9 cellular contexts compared by ENCODE assay signal in genomic region chr18:55861266-55861665, GRCh38.
DNase-seq lines count a peak whose midpoint lies in the region; ATAC-seq, FAIRE-seq and TF ChIP-seq lines count a peak whose summit lies in the region.
"Had no signal": no experiment of that assay in that cellular context is flagged by ENCODE, and none has a peak within 500 bp of the region (broad histone marks: within the 10 kb centered on the region; RNA-seq: fewer than 3 reads in every experiment).

No MANE protein-coding gene starts in this region.

- H3K4me1 ChIP-seq in trophoblast cell (ENCODE audit: control insufficient read depth in 1 of 2, insufficient read depth in 2 of 2, low read length in 2 of 2), result peaks cover 3 to 11% of the 10 kb centered on the region in 2 experiments

- no peaks in the 10 kb centered on the region for H3K79me2 ChIP-seq in trophoblast cell (ENCODE audit: control insufficient read depth, insufficient read depth, low read length, poor library complexity)

- no peak overlapping the region for H3K27ac ChIP-seq in trophoblast cell (ENCODE audit: low read depth, low read length)

- no peaks in the 10 kb centered on the region for H3K27me3 ChIP-seq in trophoblast cell (ENCODE audit: insufficient read depth, low read length)

- H3K4ac ChIP-seq in trophoblast cell (ENCODE audit: low read depth, low read length), result no peak overlapping the region

- peaks cover 4% of the 10 kb centered on the region for H3K9me3 Mint-ChIP-seq in activated CD8-positive, alpha-beta T cell treated with anti-CD3 and anti-CD28 coated beads, Interleukin-2, amount 10 ng/mL, durations not matched to agents 7 days and 5 days (ENCODE audit: insufficient read depth)

- H4K8ac ChIP-seq in trophoblast cell (ENCODE audit: low read depth, low read length), result peak overlapping the region; percentile 6

- no peak overlapping the region for H3K14ac ChIP-seq in trophoblast cell (ENCODE audit: low read length)

- no peak overlapping the region for H3K27ac Mint-ChIP-seq in activated CD8-positive, alpha-beta T cell treated with anti-CD3 and anti-CD28 coated beads, Interleukin-2, amount 10 ng/mL, durations not matched to agents 7 days and 5 days
- H3K27ac Mint-ChIP-seq in T-helper 17 cell, result no peak overlapping the region

- no CpG with 5 or more reads among the region's 6 CpGs for WGBS in trophoblast cell (ENCODE audit: extremely low coverage, insufficient coverage, insufficient read length)

- H3K27me3 Mint-ChIP-seq in activated CD8-positive, alpha-beta T cell treated with anti-CD3 and anti-CD28 coated beads, Interleukin-2, amount 10 ng/mL, durations not matched to agents 7 days and 5 days (ENCODE audit: low read depth), result no peaks in the 10 kb centered on the region
- no peaks in the 10 kb centered on the region for H3K27me3 Mint-ChIP-seq in T-helper 17 cell

- no peak overlapping the region for H2AFZ ChIP-seq in trophoblast cell (ENCODE audit: insufficient read depth, low read length, poor library complexity)

- no peak overlapping the region for H3K4me2 ChIP-seq in trophoblast cell (ENCODE audit: low read length)

- peak overlapping the region; percentile 45 for H2BK5ac ChIP-seq in trophoblast cell (ENCODE audit: low read depth, low read length, poor library complexity)

- peaks cover 8% of the 10 kb centered on the region for H3K79me1 ChIP-seq in trophoblast cell (ENCODE audit: low read length)

- CTCF ChIA-PET in activated CD8-positive, alpha-beta T cell treated with anti-CD3 and anti-CD28 coated beads, Interleukin-2, amount 10 ng/mL, durations not matched to agents 7 days and 5 days (lab: Charles Lee), result no interaction called here

- POLR2A ChIA-PET in activated CD8-positive, alpha-beta T cell treated with anti-CD3 and anti-CD28 coated beads, Interleukin-2, amount 10 ng/mL, durations not matched to agents 7 days and 5 days (lab: Charles Lee), result no interaction called here

- H3K9ac ChIP-seq in trophoblast cell (ENCODE audit: low read length), result no peak overlapping the region

- H4K91ac ChIP-seq in trophoblast cell (ENCODE audit: low read depth, low read length), result peak overlapping the region; percentile 0

- no peak for DNase-seq in GM12865 (ENCODE audit: low read depth)
- peak; percentile 10 for DNase-seq in RCC 7860 (ENCODE audit: low spot score)
- peak; percentile 65 for DNase-seq in fibroblast of peridontal ligament (ENCODE audit: extremely low read depth)
- DNase-seq in trophoblast cell, result peak in 1 of 2 donors; percentile 22
- no peak for DNase-seq in LoVo (ENCODE audit: low spot score)
- no peak for DNase-seq in activated CD8-positive, alpha-beta T cell treated with anti-CD3 and anti-CD28 coated beads, Interleukin-2, amount 10 ng/mL, durations not matched to agents 7 days and 5 days
- DNase-seq in T-helper 17 cell, result no peak

- ATAC-seq in HG02885 (IDR thresholded peaks at IDR 0.05; ENCODE audit: poor library complexity, unreplicated experiment), result no peak
- ATAC-seq in activated CD8-positive, alpha-beta T cell treated with anti-CD3 and anti-CD28 coated beads, Interleukin-2, amount 10 ng/mL, durations not matched to agents 7 days and 5 days, result no peak
- no peak for ATAC-seq in T-helper 17 cell

- H3K4me1 Mint-ChIP-seq in activated CD8-positive, alpha-beta T cell treated with anti-CD3 and anti-CD28 coated beads, Interleukin-2, amount 10 ng/mL, durations not matched to agents 7 days and 5 days (ENCODE audit: low read depth), result no peaks in the 10 kb centered on the region
- no peaks in the 10 kb centered on the region for H3K4me1 Mint-ChIP-seq in T-helper 17 cell

- H3K36me3 Mint-ChIP-seq in activated CD8-positive, alpha-beta T cell treated with anti-CD3 and anti-CD28 coated beads, Interleukin-2, amount 10 ng/mL, durations not matched to agents 7 days and 5 days (ENCODE audit: low read depth), result no peaks in the 10 kb centered on the region
- no peaks in the 10 kb centered on the region for H3K36me3 Mint-ChIP-seq in T-helper 17 cell (ENCODE audit: low read depth)

- no peak overlapping the region for H4K12ac ChIP-seq in trophoblast cell (ENCODE audit: low read depth, low read length)

- peak overlapping the region; percentile 29 for H2BK12ac ChIP-seq in trophoblast cell (ENCODE audit: low read length)

- H2AK5ac ChIP-seq in trophoblast cell (ENCODE audit: low read length), result no peak overlapping the region

- H3K18ac ChIP-seq in trophoblast cell (ENCODE audit: low read length), result no peak overlapping the region

- H3K4me3 ChIP-seq in GM12865 (ENCODE audit: low read depth, low read length) (no peak overlapping the region), trophoblast cell (ENCODE audit: low read depth, low read length) (no peak overlapping the region)

- no peak overlapping the region for H3K23ac ChIP-seq in trophoblast cell (ENCODE audit: low read length)

- H3K4me3 Mint-ChIP-seq in activated CD8-positive, alpha-beta T cell treated with anti-CD3 and anti-CD28 coated beads, Interleukin-2, amount 10 ng/mL, durations not matched to agents 7 days and 5 days, result no peak overlapping the region
- no peak overlapping the region for H3K4me3 Mint-ChIP-seq in T-helper 17 cell

- peak overlapping the region; percentile 3 for H2BK120ac ChIP-seq in trophoblast cell (ENCODE audit: insufficient read depth, low read length, poor library complexity)

- FAIRE-seq in RCC 7860 (lab: Jason Lieb, UNC), result no peak
- FAIRE-seq: colon had no signal

- peak; percentile 18 for TF ChIP-seq CTCF in GM12865 (IDR thresholded peaks at IDR 0.05; ENCODE audit: insufficient read depth, low read depth, low read length, missing control alignments)

- H3K36me3 ChIP-seq in trophoblast cell (ENCODE audit: control insufficient read depth in 1 of 2, insufficient read depth in 2 of 2, low read length in 2 of 2), result no peaks in the 10 kb centered on the region

- H3K9me3 ChIP-seq in trophoblast cell (ENCODE audit: insufficient read depth, low read depth, low read length) (no peaks in the 10 kb centered on the region), T-helper 17 cell (ENCODE audit: control insufficient read depth, low read length, poor library complexity, severe bottlenecking) (no peaks in the 10 kb centered on the region)

Comparison
In these comparisons a context has a peak if more than half of its experiments do, and no peak if none do; other contexts are left out.
1. DNase-seq: peak in RCC 7860 (single experiment) and fibroblast of peridontal ligament (single experiment); none in GM12865 (single experiment), LoVo (single experiment), activated CD8-positive, alpha-beta T cell treated with anti-CD3 and anti-CD28 coated beads, Interleukin-2, amount 10 ng/mL, durations not matched to agents 7 days and 5 days (single experiment) and T-helper 17 cell (0 of 3).